In genomic region chr1:29247044-29247443, GRCh38 we compare ENCODE assay signal across 21 cellular contexts.
"Had no signal": no experiment of that assay in that cellular context is flagged by ENCODE, and none has a peak within 500 bp of the region (broad histone marks: within the 10 kb centered on the region; RNA-seq: fewer than 3 reads in every experiment).

No MANE protein-coding gene starts in this region.

- H3K36me3 Mint-ChIP-seq: memory B cell, natural killer cell, type B pancreatic cell had no signal

- H3K4me3 ChIP-seq: dorsolateral prefrontal cortex, gastrocnemius medialis, lung, pancreas, right lobe of liver, stomach, thyroid gland had no signal

- H3K9me3 Mint-ChIP-seq: memory B cell, natural killer cell, type B pancreatic cell had no signal

- H3K27ac ChIP-seq: dorsolateral prefrontal cortex, gastrocnemius medialis, neutrophil, pancreas, right lobe of liver, stomach, thyroid gland had no signal

- H3K4me1 ChIP-seq: gastrocnemius medialis, pancreas, thyroid gland had no signal

- H3K4me1 Mint-ChIP-seq: memory B cell, natural killer cell had no signal

- H3K27me3 ChIP-seq: dorsolateral prefrontal cortex, gastrocnemius medialis, pancreas, right lobe of liver, stomach, thyroid gland had no signal

- H3K4me3 Mint-ChIP-seq: memory B cell, natural killer cell, type B pancreatic cell had no signal

- ATAC-seq: gastrocnemius medialis, natural killer cell, pancreas, right lobe of liver had no signal

- DNase-seq: effector CD4-positive, alpha-beta T cell; foreskin fibroblast; gastrocnemius medialis; head of caudate nucleus; natural killer cell; pancreas; right lobe of liver; small intestine; stimulated activated CD4-positive, alpha-beta T cell treated with anti-CD3 and anti-CD28 coated beads, Interleukin-12 subunit alpha, Interleukin-12 subunit beta, amount 100 ng/mL, for 4 hours; stimulated activated CD4-positive, alpha-beta T cell treated with anti-CD3 and anti-CD28 coated beads, Interleukin-1b, Interleukin-23, amount 100 ng/mL, for 48 hours; stimulated activated CD4-positive, alpha-beta T cell treated with anti-CD3 and anti-CD28 coated beads, Interleukin-4, amount 100 ng/mL, for 1 hour; stimulated activated CD8-positive, alpha-beta memory T cell treated with anti-CD3 and anti-CD28 coated beads, Interleukin-4, amount 100 ng/mL, for 48 hours; stimulated activated naive CD4-positive, alpha-beta T cell treated with Interleukin-2 at 50 U/mL for 16 hours; stomach; thyroid gland had no signal

- H3K27me3 Mint-ChIP-seq: progenitor cell of endocrine pancreas, type B pancreatic cell had no signal

- H3K36me3 ChIP-seq: gastrocnemius medialis, neutrophil, pancreas, right lobe of liver, stomach, thyroid gland had no signal

- H3K9me3 ChIP-seq: gastrocnemius medialis, neutrophil, pancreas, right lobe of liver, stomach, thyroid gland had no signal

- H3K27ac Mint-ChIP-seq: memory B cell, natural killer cell, progenitor cell of endocrine pancreas, type B pancreatic cell had no signal
